In genomic region chr3:197959891-197960693, GRCh38 we compare ENCODE assay signal across 8 cellular contexts. TPM values are rescaled to one million over a fixed set of nuclear protein-coding genes. Genes with fewer than 3 reads are reported as not detected.
DNase-seq lines count a peak whose midpoint lies in the region; ATAC-seq and TF ChIP-seq lines count a peak whose summit lies in the region.

Gene LMLN (plus strand): TSS chr3:197960217. CDS start chr3:197960246, 29 bp downstream.

- peak; percentile 86 for TF ChIP-seq POLR2A in erythroblast (IDR thresholded peaks at IDR 0.05; ENCODE audit: low read length)

- H3K4me3 Mint-ChIP-seq in activated T-cell treated with anti-CD3 and anti-CD28 coated beads, Interleukin-2, amount 50 U/mL, for 24 hours, result peak within 1 kb of the TSS; percentile 86

- H3K4me1 ChIP-seq in PC-3 (ENCODE audit: insufficient read depth, low read length) (peaks cover 22% of the 10 kb centered on the region), mucosa of stomach (ENCODE audit: control insufficient read depth, insufficient read depth, low read length) (peaks cover 31% of the 10 kb centered on the region)

- BruUV-seq in PC-3 (replicated peaks; lab: Mats Ljungman, UMichigan), result TSS peak; percentile 5

- ATAC-seq in GM21717 (IDR thresholded peaks at IDR 0.05; ENCODE audit: unreplicated experiment) (peak; percentile 97), PC-3 (peak; percentile 87)

- peaks cover 29% of the 10 kb centered on the region for H3K36me3 Mint-ChIP-seq in activated T-cell treated with anti-CD3 and anti-CD28 coated beads, Interleukin-2, amount 50 U/mL, for 24 hours (ENCODE audit: low read depth)

- H3K9me2 ChIP-seq in PC-3 (replicated peaks; ENCODE audit: low read length), result no peaks in the 10 kb centered on the region

- peak within 1 kb of the TSS; percentile 88 for H3K4me3 ChIP-seq in Jurkat, Clone E6-1 (ENCODE audit: low read length)
- H3K4me3 ChIP-seq in PC-3 (ENCODE audit: low read length), result peak within 1 kb of the TSS; percentile 91
- H3K4me3 ChIP-seq in mucosa of stomach (ENCODE audit: low read length), result peak within 1 kb of the TSS; percentile 83

- no peak for TF ChIP-seq CTCF in PC-3 (conservative IDR thresholded peaks at IDR 0.05; ENCODE audit: low read depth, low read length)

- intact Hi-C loops in PC-3 (cut with micrococcal nuclease), result loop anchor here (1.0 kb wide), 2 partner anchors 10 to 19 kb away; partner anchors contain the start of gene RPL35A

- CTCF ChIA-PET in PC-3 (lab: Charles Lee), result no interaction called here

- peaks cover 9% of the 10 kb centered on the region for H4K20me1 ChIP-seq in PC-3 (ENCODE audit: low read length)

- peaks cover 19% of the 10 kb centered on the region for H3F3A ChIP-seq in PC-3 (ENCODE audit: low read length, unreplicated experiment)

- peak within 1 kb of the TSS; percentile 94 for H2AFZ ChIP-seq in PC-3 (ENCODE audit: low read length)

- no peaks in the 10 kb centered on the region for H3K27me3 ChIP-seq in PC-3 (ENCODE audit: low read length)
- no peaks in the 10 kb centered on the region for H3K27me3 ChIP-seq in mucosa of stomach (ENCODE audit: control insufficient read depth, insufficient read depth, low read length)

- DNase-seq in DMS53 (lab: John Stamatoyannopoulos, UW) (peak; percentile 97), PC-3 (peak; percentile 96), erythroblast (lab: John Stamatoyannopoulos, UW) (peak; percentile 98)
- peak; percentile 92 for DNase-seq in Jurkat, Clone E6-1 (ENCODE audit: low read depth, low spot score)
- DNase-seq in activated T-cell treated with anti-CD3 and anti-CD28 coated beads, Interleukin-2, amount 50 U/mL, for 24 hours, result peak; percentile 94
- peak; percentile 95 for DNase-seq in stimulated activated CD8-positive, alpha-beta memory T cell treated with anti-CD3 and anti-CD28 coated beads, Interleukin-4, amount 100 ng/mL, for 48 hours

- H3K9me3 ChIP-seq in PC-3 (ENCODE audit: low read length), result no peaks in the 10 kb centered on the region
- no peaks in the 10 kb centered on the region for H3K9me3 ChIP-seq in mucosa of stomach (ENCODE audit: control insufficient read depth, low read length)

- POLR2A ChIA-PET in PC-3 (lab: Charles Lee; ENCODE audit: unreplicated experiment), result no interaction called here

- peaks cover 74% of the 10 kb centered on the region for H3K4me1 Mint-ChIP-seq in activated T-cell treated with anti-CD3 and anti-CD28 coated beads, Interleukin-2, amount 50 U/mL, for 24 hours (ENCODE audit: low read depth)

- H3K9ac ChIP-seq in PC-3 (ENCODE audit: low read length) (peak within 1 kb of the TSS; percentile 89), mucosa of stomach (ENCODE audit: low read length) (peak within 1 kb of the TSS; percentile 79)

- peak within 1 kb of the TSS; percentile 97 for H3K27ac Mint-ChIP-seq in activated T-cell treated with anti-CD3 and anti-CD28 coated beads, Interleukin-2, amount 50 U/mL, for 24 hours

- no peaks in the 10 kb centered on the region for H3K27me3 Mint-ChIP-seq in activated T-cell treated with anti-CD3 and anti-CD28 coated beads, Interleukin-2, amount 50 U/mL, for 24 hours

- peaks cover 4% of the 10 kb centered on the region; the same call in 1 of the 2 replicates for H3K79me2 ChIP-seq in PC-3 (ENCODE audit: low read length)

- no peaks in the 10 kb centered on the region for H3K9me3 Mint-ChIP-seq in activated T-cell treated with anti-CD3 and anti-CD28 coated beads, Interleukin-2, amount 50 U/mL, for 24 hours

- H3K27ac ChIP-seq in PC-3 (ENCODE audit: low read length), result peak within 1 kb of the TSS; percentile 68

- H3K4me2 ChIP-seq in PC-3 (ENCODE audit: low read length), result peak within 1 kb of the TSS; percentile 91

- peaks cover 17% of the 10 kb centered on the region for H3K36me3 ChIP-seq in PC-3 (ENCODE audit: low read depth, low read length)
- no peaks in the 10 kb centered on the region for H3K36me3 ChIP-seq in mucosa of stomach (ENCODE audit: control insufficient read depth, insufficient read depth, low read length)

RNA-seq across cellular contexts. Expression of gene LMLN, which starts in this region (rescaled TPM):
- polyA plus RNA-seq in Jurkat, Clone E6-1 (2012; ENCODE audit: insufficient read depth, insufficient read length), result 5.4 TPM
- total RNA-seq in PC-3 (2014; rRNA removed), result 3.7 and 7.5 TPM in 2 replicates

Comparison
In these comparisons a context has a peak if more than half of its experiments do, and no peak if none do; other contexts are left out.
1. Peak in every context shown above with its lines: DNase-seq, ATAC-seq, H3K4me3 ChIP-seq and H3K27ac ChIP-seq.